8 cellular contexts compared by ENCODE assay signal in genomic region chr1:109821221-109821669, GRCh38. TPM values are rescaled to one million over a fixed set of nuclear protein-coding genes. Genes with fewer than 3 reads are reported as not detected.
DNase-seq lines count a peak whose midpoint lies in the region; ATAC-seq and TF ChIP-seq lines count a peak whose summit lies in the region.

No MANE protein-coding gene starts in this region.

- no TSS peak for BruUV-seq in Caco-2 (replicated peaks; lab: Mats Ljungman, UMichigan)

- DNase-seq in ACHN (peak; percentile 80), HT-29 (ENCODE audit: low spot score) (peak; percentile 32), amniotic epithelial cell (ENCODE audit: low read depth) (peak; percentile 97), kidney epithelial cell (ENCODE audit: low read depth) (peak; percentile 71), aorta (peak; percentile 92 to 95), Caco-2 (no peak)

- CTCF ChIA-PET in Caco-2 (lab: Charles Lee), result no interaction called here

- no peaks in the 10 kb centered on the region for H3K36me3 ChIP-seq in kidney epithelial cell (ENCODE audit: control insufficient read depth, insufficient read depth, low read length)
- no peaks in the 10 kb centered on the region for H3K36me3 ChIP-seq in aorta (ENCODE audit: control insufficient read depth in 1 of 2, insufficient read depth in 2 of 2, low read length in 1 of 2)
- H3K36me3 ChIP-seq in Caco-2 (ENCODE audit: control insufficient read depth, insufficient read depth, low read length), result no peaks in the 10 kb centered on the region

- H3K9me3 Mint-ChIP-seq in Caco-2 (ENCODE audit: unreplicated experiment), result no peaks in the 10 kb centered on the region

- H3K27me3 ChIP-seq in kidney epithelial cell (ENCODE audit: control insufficient read depth, insufficient read depth, low read length) (no peaks in the 10 kb centered on the region), aorta (ENCODE audit: control insufficient read depth in 1 of 2, insufficient read depth in 2 of 2, low read length in 1 of 2) (no peaks in the 10 kb centered on the region), Caco-2 (replicated peaks; ENCODE audit: control insufficient read depth, insufficient read depth, low read length) (no peaks in the 10 kb centered on the region)

- no peaks in the 10 kb centered on the region for H3K27me3 Mint-ChIP-seq in Caco-2 (ENCODE audit: insufficient read depth, unreplicated experiment)

- intact Hi-C loops in aorta (cut with DNase I) (loop anchor here (5.0 kb wide), 4 partner anchors 34 to 91 kb away; partner anchors contain the start of gene CSF1 (in 1 of the 2)), Caco-2 (cut with micrococcal nuclease; ENCODE audit: unreplicated experiment) (no loop called here)

- H3K4me3 ChIP-seq in kidney epithelial cell (ENCODE audit: low read depth, low read length) (no peak overlapping the region), aorta (ENCODE audit: low read length in 2 of 2) (no peak overlapping the region), Caco-2 (ENCODE audit: low read depth, low read length) (no peak overlapping the region)

- H3K4me1 ChIP-seq in aorta (ENCODE audit: control insufficient read depth in 1 of 2, insufficient read depth in 2 of 2, low read length in 2 of 2) (peaks cover 0 to 7% of the 10 kb centered on the region in 2 donors), Caco-2 (peaks cover 10% of the 10 kb centered on the region)

- no peak overlapping the region for H3K4me3 Mint-ChIP-seq in Caco-2 (ENCODE audit: unreplicated experiment)

- no peak overlapping the region for H3K27ac Mint-ChIP-seq in Caco-2 (ENCODE audit: unreplicated experiment)

- ATAC-seq in aorta (ENCODE audit: low FRiP score) (peak; percentile 84), GM19395 (IDR thresholded peaks at IDR 0.05; ENCODE audit: unreplicated experiment) (no peak), HG03571 (IDR thresholded peaks at IDR 0.05; ENCODE audit: unreplicated experiment) (no peak)

- WGBS in aorta, 2 donors, result 28 to 33% methylated on average over 8 of the region's 8 CpGs

- POLR2A ChIA-PET in Caco-2 (lab: Charles Lee), result no interaction called here

- H3K36me3 Mint-ChIP-seq in Caco-2 (ENCODE audit: insufficient read depth, unreplicated experiment), result peaks cover 6% of the 10 kb centered on the region

- H3K27ac ChIP-seq in aorta (ENCODE audit: low read depth in 1 of 2, low read length in 2 of 2), result peak overlapping the region; percentile 43 to 58

- H3K4me1 Mint-ChIP-seq in Caco-2 (ENCODE audit: low read depth, unreplicated experiment), result peaks cover 21% of the 10 kb centered on the region

- TF ChIP-seq CTCF in kidney epithelial cell (IDR thresholded peaks at IDR 0.05; ENCODE audit: insufficient read depth, low read length, poor library complexity, severe bottlenecking) (no peak), Caco-2 (IDR thresholded peaks at IDR 0.05; ENCODE audit: insufficient read depth in 1 of 2, low read depth in 1 of 2, low read length in 1 of 2, severe bottlenecking in 1 of 2, unreplicated experiment in 1 of 2) (no peak)

- no peaks in the 10 kb centered on the region for H3K9me3 ChIP-seq in aorta (ENCODE audit: control insufficient read depth, low read length)
- no peaks in the 10 kb centered on the region for H3K9me3 ChIP-seq in Caco-2

- in situ Hi-C loops in ACHN (cut with HindIII; ENCODE audit: low pct_ligation_motif_present, low pct_unique_long_range_greater_than_20kb, low sequenced_read_pairs), result no loop called here

RNA-seq across cellular contexts. Expression of gene EPS8L3, which starts 57.5 kb away (rescaled TPM):
- 107 and 120 TPM in 2 replicates for total RNA-seq in HT-29 (2014; rRNA removed; shearing (Covaris generic))
- total RNA-seq in kidney epithelial cell (0.04 and 0.55 TPM in 2 replicates), aorta (not detected), Caco-2 (2022) (15.3 and 18.5 TPM in 2 replicates)
- polyA plus RNA-seq in aorta, result 10 to 100 TPM in 1 of 2 donors, under 1 TPM in 1; 0.46 to 36.7 TPM

Comparison
In these comparisons a context has a peak if more than half of its experiments do, and no peak if none do; other contexts are left out.
1. DNase-seq: peak in ACHN (single experiment), HT-29 (single experiment), amniotic epithelial cell (single experiment), kidney epithelial cell (single experiment) and aorta (2 of 2); none in Caco-2 (0 of 2).
2. RNA of gene EPS8L3, which starts 57.5 kb away (total RNA-seq): 107 to 120 TPM in HT-29 and 15.3 to 18.5 TPM in Caco-2; 0.04 to 0.55 TPM in kidney epithelial cell and not detected in aorta; every median in the first group is over 10 times any median in the second.